Comparison of ENCODE assay signal across 22 cellular contexts in the genomic region with DNA sequence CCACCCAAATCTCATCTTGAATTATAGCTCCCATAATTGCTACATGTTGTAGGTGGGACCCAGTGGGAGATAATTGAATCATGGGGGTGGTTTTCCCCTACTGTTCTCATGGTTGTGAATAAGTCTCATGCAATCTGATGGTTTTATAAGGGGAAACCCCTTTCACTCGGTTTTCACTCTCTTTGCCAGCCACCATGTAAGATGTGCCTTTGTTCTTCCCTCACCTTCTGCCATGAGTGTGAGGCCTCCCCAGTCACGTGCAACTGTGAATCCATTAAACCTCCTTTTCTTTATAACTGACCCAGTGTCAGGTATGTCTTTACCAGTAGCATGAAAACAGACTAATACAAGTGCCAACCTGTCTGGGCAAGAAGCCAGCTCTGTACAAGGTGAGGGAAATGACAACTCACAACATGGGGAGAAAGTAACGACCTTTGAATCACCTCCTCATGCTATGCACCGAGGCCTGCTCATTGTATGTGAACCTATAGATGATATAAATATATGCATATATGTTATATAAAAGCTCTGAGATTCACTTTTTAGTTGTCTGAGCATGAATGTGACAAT.
A peak's percentile ranks its signal among the peaks of the same experiment; 100 is the strongest.
DNase-seq lines count a peak whose midpoint lies in the region; ATAC-seq and TF ChIP-seq lines count a peak whose summit lies in the region.
"Had no signal": no experiment of that assay in that cellular context is flagged by ENCODE, and none has a peak within 500 bp of the region (broad histone marks: within the 10 kb centered on the region; RNA-seq: fewer than 3 reads in every experiment).

No MANE protein-coding gene starts in this region.

- H3K4me3 ChIP-seq in HEK293 (ENCODE audit: low read depth, low read length) (no peak overlapping the region), epithelial cell of esophagus (ENCODE audit: low read length) (no peak overlapping the region)
- H3K4me3 ChIP-seq: HAP-1, left lung, Peyer's patch had no signal

- DNase-seq in NCI-H69 (lab: John Stamatoyannopoulos, UW) (peak; percentile 49), epithelial cell of esophagus (ENCODE audit: low read depth) (peak; percentile 93), neural crest cell (ENCODE audit: low read depth, low spot score) (no peak), natural killer cell (no peak), cardiac septum (ENCODE audit: low spot score) (no peak)
- DNase-seq: amygdala; effector CD8-positive, alpha-beta T cell; IMR-90; left lung; mesendoderm; NCI-H187; NCI-H2227 treated with DMSO at 0.1 percent for 48 hours; right cardiac atrium; SIG-M5; stimulated activated CD8-positive, alpha-beta memory T cell treated with anti-CD3 and anti-CD28 coated beads, Interleukin-4, amount 100 ng/mL, for 48 hours; stimulated activated naive CD8-positive, alpha-beta T cell treated with anti-CD3 and anti-CD28 coated beads, Interleukin-15, amount 100 ng/mL, for 72 hours had no signal

- H3K4me3 Mint-ChIP-seq in neural crest cell (no peak overlapping the region), natural killer cell (no peak overlapping the region)
- H3K4me3 Mint-ChIP-seq: stimulated activated naive CD8-positive, alpha-beta T cell treated with anti-CD3 and anti-CD28 coated beads, Interleukin-15, amount 100 ng/mL, for 72 hours had no signal

- H3K27ac ChIP-seq in HEK293 (ENCODE audit: extremely low read depth, low read depth, low read length): no peak overlapping the region
- H3K27ac ChIP-seq: left lung, neutrophil, Peyer's patch had no signal

- H3K36me3 ChIP-seq in HEK293 (ENCODE audit: control insufficient read depth in 2 of 2, insufficient read depth in 1 of 2, low read length in 2 of 2): no peaks in the 10 kb centered on the region
- H3K36me3 ChIP-seq: HAP-1, left lung, neutrophil, Peyer's patch had no signal

- no peaks in the 10 kb centered on the region for H3K4me1 ChIP-seq in HEK293 (ENCODE audit: control insufficient read depth, insufficient read depth, low read length)
- H3K4me1 ChIP-seq: HAP-1, left lung, Peyer's patch had no signal

- H3K27ac Mint-ChIP-seq in neural crest cell (ENCODE audit: unreplicated experiment) (peak overlapping the region; percentile 29), natural killer cell (no peak overlapping the region)
- H3K27ac Mint-ChIP-seq: activated T-helper 2 cell treated with anti-CD3 and anti-CD28 coated beads, Interferon-gamma antibody, Interleukin-2, Interleukin-4, amounts not matched to agents 10 μg/mL and 5 μg/mL and 100 μg/mL, durations not matched to agents 14 hours and 24 hours and 36 hours; stimulated activated naive CD8-positive, alpha-beta T cell treated with anti-CD3 and anti-CD28 coated beads, Interleukin-15, amount 100 ng/mL, for 72 hours had no signal

- H3K4me1 Mint-ChIP-seq in neural crest cell (no peaks in the 10 kb centered on the region), natural killer cell (no peaks in the 10 kb centered on the region)
- H3K4me1 Mint-ChIP-seq: stimulated activated naive CD8-positive, alpha-beta T cell treated with anti-CD3 and anti-CD28 coated beads, Interleukin-15, amount 100 ng/mL, for 72 hours had no signal

- H3K27me3 Mint-ChIP-seq in neural crest cell (ENCODE audit: low read depth) (peaks cover 2% of the 10 kb centered on the region), natural killer cell (ENCODE audit: low read depth in 2 of 2) (peaks cover 7 to 11% of the 10 kb centered on the region in 2 donors)

- H3K9me3 Mint-ChIP-seq in neural crest cell (peaks cover 3% of the 10 kb centered on the region), natural killer cell (no peaks in the 10 kb centered on the region)

- ATAC-seq in natural killer cell (no peak), HG03469 (IDR thresholded peaks at IDR 0.05; ENCODE audit: unreplicated experiment) (no peak)
- ATAC-seq: left lung; right cardiac atrium; stimulated activated naive CD8-positive, alpha-beta T cell treated with anti-CD3 and anti-CD28 coated beads, Interleukin-15, amount 100 ng/mL, for 72 hours had no signal

- CTCF ChIA-PET in HEK293 (lab: Yijun Ruan, JAX): interaction anchor here (1.1 kb wide), 1 partner anchor 28 kb away, joined by 3 read pairs; no protein-coding TSS in a partner anchor

- intact Hi-C loops in natural killer cell (cut with micrococcal nuclease): no loop called here
- intact Hi-C loops in cardiac septum (cut with DNase I): no loop called here

- H3K36me3 Mint-ChIP-seq in neural crest cell (ENCODE audit: low read depth) (no peaks in the 10 kb centered on the region), natural killer cell (no peaks in the 10 kb centered on the region)

- no peak for TF ChIP-seq CTCF in HEK293 (tag by site-specific recombination; IDR thresholded peaks at IDR 0.05)
- TF ChIP-seq CTCF in epithelial cell of esophagus (IDR thresholded peaks at IDR 0.05; ENCODE audit: insufficient read depth, low read depth, low read length, missing control alignments): no peak
- TF ChIP-seq CTCF in neural crest cell (conservative IDR thresholded peaks at IDR 0.05): no peak
- no peak for TF ChIP-seq CTCF in natural killer cell (IDR thresholded peaks at IDR 0.05)

- H3K9me3 ChIP-seq in HEK293 (ENCODE audit: control insufficient read depth, insufficient read depth, low read depth, low read length): no peaks in the 10 kb centered on the region
- H3K9me3 ChIP-seq: HAP-1, left lung, neutrophil, Peyer's patch had no signal

- POLR2A ChIA-PET in HEK293 (lab: Yijun Ruan, JAX): no interaction called here

TF ChIP-seq in HEK293, 187 proteins besides CTCF, POLR2A, EP300 and RAD21:
- peak; percentile 41 for TF ChIP-seq ZFHX2 (tag by site-specific recombination; conservative IDR thresholded peaks at IDR 0.05)
- TF ChIP-seq ZNF785 (tag by site-specific recombination; IDR thresholded peaks at IDR 0.05): no peak

Comparison
In these comparisons a context has a peak if more than half of its experiments do, and no peak if none do; other contexts are left out.
1. DNase-seq: peak in NCI-H69 (single experiment) and epithelial cell of esophagus (single experiment); none in neural crest cell (single experiment), natural killer cell (single experiment) and cardiac septum (single experiment).